Comparison of ENCODE assay signal across 2 cellular contexts in the genomic region with DNA sequence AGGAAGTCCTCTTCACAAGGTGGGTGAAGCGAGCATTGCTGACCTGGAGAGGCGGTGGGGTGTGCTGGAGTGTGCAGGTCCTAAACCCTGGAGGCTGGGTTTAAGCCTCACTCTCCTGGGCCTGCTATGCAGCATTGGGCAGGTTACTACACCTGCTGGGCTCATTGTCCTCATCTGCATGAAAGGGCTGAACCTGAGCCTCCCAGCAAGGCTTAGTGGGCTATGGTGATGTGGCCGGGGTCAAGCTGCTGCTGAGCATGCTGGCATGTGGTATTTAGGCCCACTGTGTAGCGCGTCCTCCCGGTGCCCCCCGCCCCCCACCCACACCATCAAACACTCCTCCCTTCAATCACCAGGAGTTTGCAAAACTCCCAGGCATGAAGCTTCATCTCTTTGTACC.
TF ChIP-seq lines count a peak whose summit lies in the region.

No MANE protein-coding gene starts in this region.

TF ChIP-seq in GM23338, 12 proteins besides CTCF, POLR2A, EP300 and RAD21:
- TF ChIP-seq STAT1 (IDR thresholded peaks at IDR 0.05; ENCODE audit: unreplicated experiment) (no peak), ZNF114 (CRISPR knock-in tag; IDR thresholded peaks at IDR 0.05) (no peak), ZNF331 (CRISPR knock-in tag; IDR thresholded peaks at IDR 0.05; ENCODE audit: low read depth) (no peak), JUNB (IDR thresholded peaks at IDR 0.05; ENCODE audit: unreplicated experiment) (no peak), EZH2phosphoT487 (IDR thresholded peaks at IDR 0.05; ENCODE audit: unreplicated experiment) (no peak), REST (IDR thresholded peaks at IDR 0.05; ENCODE audit: unreplicated experiment) (no peak), NANOG (IDR thresholded peaks at IDR 0.05; ENCODE audit: borderline replicate concordance) (no peak), EZH2 (IDR thresholded peaks at IDR 0.05; ENCODE audit: low read depth, unreplicated experiment) (no peak)
- TF ChIP-seq, protein P1, sequence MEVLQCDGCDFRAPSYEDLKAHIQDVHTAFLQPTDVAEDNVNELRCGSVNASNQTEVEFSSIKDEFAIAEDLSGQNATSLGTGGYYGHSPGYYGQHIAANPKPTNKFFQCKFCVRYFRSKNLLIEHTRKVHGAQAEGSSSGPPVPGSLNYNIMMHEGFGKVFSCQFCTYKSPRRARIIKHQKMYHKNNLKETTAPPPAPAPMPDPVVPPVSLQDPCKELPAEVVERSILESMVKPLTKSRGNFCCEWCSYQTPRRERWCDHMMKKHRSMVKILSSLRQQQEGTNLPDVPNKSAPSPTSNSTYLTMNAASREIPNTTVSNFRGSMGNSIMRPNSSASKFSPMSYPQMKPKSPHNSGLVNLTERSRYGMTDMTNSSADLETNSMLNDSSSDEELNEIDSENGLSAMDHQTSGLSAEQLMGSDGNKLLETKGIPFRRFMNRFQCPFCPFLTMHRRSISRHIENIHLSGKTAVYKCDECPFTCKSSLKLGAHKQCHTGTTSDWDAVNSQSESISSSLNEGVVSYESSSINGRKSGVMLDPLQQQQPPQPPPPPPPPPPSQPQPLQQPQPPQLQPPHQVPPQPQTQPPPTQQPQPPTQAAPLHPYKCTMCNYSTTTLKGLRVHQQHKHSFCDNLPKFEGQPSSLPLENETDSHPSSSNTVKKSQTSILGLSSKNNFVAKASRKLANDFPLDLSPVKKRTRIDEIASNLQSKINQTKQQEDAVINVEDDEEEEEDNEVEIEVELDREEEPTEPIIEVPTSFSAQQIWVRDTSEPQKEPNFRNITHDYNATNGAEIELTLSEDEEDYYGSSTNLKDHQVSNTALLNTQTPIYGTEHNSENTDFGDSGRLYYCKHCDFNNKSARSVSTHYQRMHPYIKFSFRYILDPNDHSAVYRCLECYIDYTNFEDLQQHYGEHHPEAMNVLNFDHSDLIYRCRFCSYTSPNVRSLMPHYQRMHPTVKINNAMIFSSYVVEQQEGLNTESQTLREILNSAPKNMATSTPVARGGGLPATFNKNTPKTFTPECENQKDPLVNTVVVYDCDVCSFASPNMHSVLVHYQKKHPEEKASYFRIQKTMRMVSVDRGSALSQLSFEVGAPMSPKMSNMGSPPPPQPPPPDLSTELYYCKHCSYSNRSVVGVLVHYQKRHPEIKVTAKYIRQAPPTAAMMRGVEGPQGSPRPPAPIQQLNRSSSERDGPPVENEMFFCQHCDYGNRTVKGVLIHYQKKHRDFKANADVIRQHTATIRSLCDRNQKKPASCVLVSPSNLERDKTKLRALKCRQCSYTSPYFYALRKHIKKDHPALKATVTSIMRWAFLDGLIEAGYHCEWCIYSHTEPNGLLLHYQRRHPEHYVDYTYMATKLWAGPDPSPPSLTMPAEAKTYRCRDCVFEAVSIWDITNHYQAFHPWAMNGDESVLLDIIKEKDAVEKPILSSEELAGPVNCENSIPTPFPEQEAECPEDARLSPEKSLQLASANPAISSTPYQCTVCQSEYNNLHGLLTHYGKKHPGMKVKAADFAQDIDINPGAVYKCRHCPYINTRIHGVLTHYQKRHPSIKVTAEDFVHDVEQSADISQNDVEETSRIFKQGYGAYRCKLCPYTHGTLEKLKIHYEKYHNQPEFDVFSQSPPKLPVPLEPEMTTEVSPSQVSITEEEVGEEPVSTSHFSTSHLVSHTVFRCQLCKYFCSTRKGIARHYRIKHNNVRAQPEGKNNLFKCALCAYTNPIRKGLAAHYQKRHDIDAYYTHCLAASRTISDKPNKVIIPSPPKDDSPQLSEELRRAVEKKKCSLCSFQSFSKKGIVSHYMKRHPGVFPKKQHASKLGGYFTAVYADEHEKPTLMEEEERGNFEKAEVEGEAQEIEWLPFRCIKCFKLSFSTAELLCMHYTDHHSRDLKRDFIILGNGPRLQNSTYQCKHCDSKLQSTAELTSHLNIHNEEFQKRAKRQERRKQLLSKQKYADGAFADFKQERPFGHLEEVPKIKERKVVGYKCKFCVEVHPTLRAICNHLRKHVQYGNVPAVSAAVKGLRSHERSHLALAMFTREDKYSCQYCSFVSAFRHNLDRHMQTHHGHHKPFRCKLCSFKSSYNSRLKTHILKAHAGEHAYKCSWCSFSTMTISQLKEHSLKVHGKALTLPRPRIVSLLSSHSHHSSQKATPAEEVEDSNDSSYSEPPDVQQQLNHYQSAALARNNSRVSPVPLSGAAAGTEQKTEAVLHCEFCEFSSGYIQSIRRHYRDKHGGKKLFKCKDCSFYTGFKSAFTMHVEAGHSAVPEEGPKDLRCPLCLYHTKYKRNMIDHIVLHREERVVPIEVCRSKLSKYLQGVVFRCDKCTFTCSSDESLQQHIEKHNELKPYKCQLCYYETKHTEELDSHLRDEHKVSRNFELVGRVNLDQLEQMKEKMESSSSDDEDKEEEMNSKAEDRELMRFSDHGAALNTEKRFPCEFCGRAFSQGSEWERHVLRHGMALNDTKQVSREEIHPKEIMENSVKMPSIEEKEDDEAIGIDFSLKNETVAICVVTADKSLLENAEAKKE (CRISPR knock-in tag; IDR thresholded peaks at IDR 0.05): no peak
- TF ChIP-seq, protein P2, sequence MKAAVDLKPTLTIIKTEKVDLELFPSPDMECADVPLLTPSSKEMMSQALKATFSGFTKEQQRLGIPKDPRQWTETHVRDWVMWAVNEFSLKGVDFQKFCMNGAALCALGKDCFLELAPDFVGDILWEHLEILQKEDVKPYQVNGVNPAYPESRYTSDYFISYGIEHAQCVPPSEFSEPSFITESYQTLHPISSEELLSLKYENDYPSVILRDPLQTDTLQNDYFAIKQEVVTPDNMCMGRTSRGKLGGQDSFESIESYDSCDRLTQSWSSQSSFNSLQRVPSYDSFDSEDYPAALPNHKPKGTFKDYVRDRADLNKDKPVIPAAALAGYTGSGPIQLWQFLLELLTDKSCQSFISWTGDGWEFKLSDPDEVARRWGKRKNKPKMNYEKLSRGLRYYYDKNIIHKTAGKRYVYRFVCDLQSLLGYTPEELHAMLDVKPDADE (IDR thresholded peaks at IDR 0.05): no peak

TF ChIP-seq in H1, 55 proteins besides CTCF, POLR2A, EP300 and RAD21:
- TF ChIP-seq ZNF274 (IDR thresholded peaks at IDR 0.05; ENCODE audit: borderline replicate concordance, extremely low read depth, low read length) (no peak), CHD2 (IDR thresholded peaks at IDR 0.05; ENCODE audit: low read length) (no peak), TCF12 (IDR thresholded peaks at IDR 0.05; ENCODE audit: low read depth, low read length) (no peak), SRF (IDR thresholded peaks at IDR 0.05; ENCODE audit: low read depth, low read length) (no peak), BACH1 (IDR thresholded peaks at IDR 0.05; ENCODE audit: low read length) (no peak), NANOG (IDR thresholded peaks at IDR 0.05; ENCODE audit: insufficient read depth, low read depth, low read length, poor library complexity, severe bottlenecking) (no peak), POU5F1 (IDR thresholded peaks at IDR 0.05; ENCODE audit: low read depth, low read length) (no peak)
